ENCODE assay signal across 8 cellular contexts in genomic region chr12:3299929-3300832, GRCh38.
DNase-seq lines count a peak whose midpoint lies in the region; FAIRE-seq and TF ChIP-seq lines count a peak whose summit lies in the region.

No MANE protein-coding gene starts in this region.

- no peaks in the 10 kb centered on the region for H3K9me1 ChIP-seq in endothelial cell of umbilical vein (replicated peaks; ENCODE audit: control insufficient read depth, extremely low read depth, insufficient read depth, low read length)

- TF ChIP-seq POLR2A in endothelial cell of umbilical vein (IDR thresholded peaks at IDR 0.05; ENCODE audit: low read depth, low read length), result no peak

- peak overlapping the region; percentile 47 for H3K9ac ChIP-seq in NT2/D1 (ENCODE audit: insufficient read length, low read depth)
- H3K9ac ChIP-seq in endothelial cell of umbilical vein (replicated peaks; ENCODE audit: extremely low read depth, insufficient read depth, low read length), result peak overlapping the region; percentile 12

- H3K4me1 ChIP-seq in NT2/D1 (ENCODE audit: insufficient read depth, insufficient read length) (peaks cover 28% of the 10 kb centered on the region), endothelial cell of umbilical vein (ENCODE audit: control insufficient read depth, extremely low read depth, insufficient read depth, low read length) (peaks cover 22% of the 10 kb centered on the region)

- no peaks in the 10 kb centered on the region for H4K20me1 ChIP-seq in endothelial cell of umbilical vein (replicated peaks; ENCODE audit: control insufficient read depth, extremely low read depth, insufficient read depth, low read length)

- dilution Hi-C loops in endothelial cell of umbilical vein (cut with MboI; ENCODE audit: extremely low pct_ligation_motif_present, low sequenced_read_pairs), result no loop called here

- H3K79me2 ChIP-seq in endothelial cell of umbilical vein (ENCODE audit: control insufficient read depth, insufficient read depth, low read length), result no peaks in the 10 kb centered on the region

- peaks cover 62% of the 10 kb centered on the region for H3K27me3 ChIP-seq in NT2/D1 (ENCODE audit: insufficient read depth, insufficient read length)
- no peaks in the 10 kb centered on the region for H3K27me3 ChIP-seq in endothelial cell of umbilical vein (ENCODE audit: control insufficient read depth in 2 of 2, insufficient read depth in 2 of 2, low read length in 2 of 2)

- H3K4me2 ChIP-seq in endothelial cell of umbilical vein (ENCODE audit: insufficient read depth, low read length), result peak overlapping the region; percentile 55

- peak; percentile 94 for FAIRE-seq in HTR-8/SVneo (lab: Jason Lieb, UNC)
- peak; percentile 83 for FAIRE-seq in endothelial cell of umbilical vein (lab: Jason Lieb, UNC)

- intact Hi-C loops in endothelial cell of umbilical vein (cut with micrococcal nuclease), result loop anchor here (1.0 to 5.0 kb wide), 5 partner anchors 33 to 977 kb away; no protein-coding TSS in a partner anchor

- peak overlapping the region; percentile 48 for H3K27ac ChIP-seq in endothelial cell of umbilical vein (ENCODE audit: insufficient read depth, low read depth, low read length)

- no peak overlapping the region for H3K4me3 ChIP-seq in NT2/D1 (ENCODE audit: insufficient read length, low read depth)
- no peak overlapping the region for H3K4me3 ChIP-seq in endothelial cell of umbilical vein (replicated peaks in 1 of 3; ENCODE audit: insufficient read depth in 1 of 3, low read depth in 1 of 3, low read length in 3 of 3)

- POLR2A ChIA-PET in endothelial cell of umbilical vein (lab: Charles Lee), result no interaction called here

- H3K9me3 ChIP-seq in NT2/D1 (ENCODE audit: insufficient read depth, low read length) (no peaks in the 10 kb centered on the region), endothelial cell of umbilical vein (replicated peaks; ENCODE audit: control insufficient read depth, insufficient read depth, low read length) (no peaks in the 10 kb centered on the region)

- DNase-seq in AG20443 (ENCODE audit: low spot score), result peak; percentile 93
- peak; percentile 85 for DNase-seq in GM19240 (ENCODE audit: insufficient read length, low spot score)
- DNase-seq in HTR-8/SVneo (ENCODE audit: insufficient read length, low spot score), result peak; percentile 92
- DNase-seq in NT2/D1 (ENCODE audit: low read depth, low spot score), result peak; percentile 97
- peak; percentile 48 for DNase-seq in activated CD8-positive, alpha-beta memory T cell treated with anti-CD3 and anti-CD28 coated beads, Interleukin-2, amount 50 U/mL, for 1 hour (ENCODE audit: extremely low read depth)
- DNase-seq in endothelial cell of umbilical vein (ENCODE audit: low read depth, low spot score), result peak; percentile 79
- peak; percentile 63 for DNase-seq in midbrain (lab: John Stamatoyannopoulos, UW)
- DNase-seq in stimulated activated CD8-positive, alpha-beta memory T cell treated with anti-CD3 and anti-CD28 coated beads, Interleukin-15, amount 100 ng/mL, for 24 hours (ENCODE audit: low read depth), result peak; percentile 49

- H3K36me3 ChIP-seq in NT2/D1 (ENCODE audit: insufficient read depth, insufficient read length, low read length), result no peaks in the 10 kb centered on the region
- no peaks in the 10 kb centered on the region for H3K36me3 ChIP-seq in endothelial cell of umbilical vein (ENCODE audit: control insufficient read depth in 2 of 2, extremely low read depth in 1 of 2, insufficient read depth in 2 of 2, low read length in 2 of 2)

- H2AFZ ChIP-seq in endothelial cell of umbilical vein (ENCODE audit: low read depth, low read length), result peak overlapping the region; percentile 8

- TF ChIP-seq CTCF in endothelial cell of umbilical vein (IDR thresholded peaks at IDR 0.05; ENCODE audit: extremely low read depth in 1 of 2, insufficient read depth in 1 of 2, low read depth in 1 of 2, low read length in 2 of 2), result peak; percentile 96

- CTCF ChIA-PET in endothelial cell of umbilical vein (lab: Charles Lee), result interaction anchor here (0.6 to 6.4 kb wide), 106 partner anchors 8 to 979 kb away, joined by 3 to 322 read pairs (median 5); partner anchors contain the start of genes CRACR2A and PARP11

- no TSS peak for BruUV-seq in endothelial cell of umbilical vein (replicated peaks; lab: Mats Ljungman, UMichigan)

TF ChIP-seq in endothelial cell of umbilical vein, 7 proteins besides CTCF, POLR2A, EP300 and RAD21:
- TF ChIP-seq FOS (IDR thresholded peaks at IDR 0.05; ENCODE audit: borderline replicate concordance, insufficient read depth, low read length) (peak; percentile 71), POLR2AphosphoS5 (IDR thresholded peaks at IDR 0.05; ENCODE audit: insufficient read depth, low read depth, low read length) (no peak)
